In genomic region chr4:10157478-10158354, GRCh38 we compare ENCODE assay signal across 8 cellular contexts. TPM values are rescaled to one million over a fixed set of nuclear protein-coding genes. Genes with fewer than 3 reads are reported as not detected.
DNase-seq lines count a peak whose midpoint lies in the region; ATAC-seq and TF ChIP-seq lines count a peak whose summit lies in the region.

No MANE protein-coding gene starts in this region.

- no peaks in the 10 kb centered on the region for H3K4me1 Mint-ChIP-seq in Calu3 (ENCODE audit: low read depth, unreplicated experiment)

- DNase-seq in Calu3, result peak; percentile 54
- DNase-seq in NT2/D1 (ENCODE audit: low read depth, low spot score), result peak; percentile 69
- DNase-seq in activated T-helper 9 cell treated with anti-CD3 and anti-CD28 coated beads, Interleukin-2, amount 50 U/mL, for 16 hours (ENCODE audit: low read depth), result peak; percentile 8
- peak; percentile 19 to 53 (median 35) for DNase-seq in ovary
- no peak for DNase-seq in GF-D8 (lab: John Stamatoyannopoulos, UW)

- H3K27ac Mint-ChIP-seq in Calu3 (ENCODE audit: unreplicated experiment), result no peak overlapping the region

- no peaks in the 10 kb centered on the region for H3K4me1 ChIP-seq in NT2/D1 (ENCODE audit: insufficient read depth, insufficient read length)
- peaks cover 0 to 29% (median 0%) of the 10 kb centered on the region in 3 donors for H3K4me1 ChIP-seq in gastroesophageal sphincter
- no peaks in the 10 kb centered on the region for H3K4me1 ChIP-seq in ovary (ENCODE audit: insufficient read depth)

- peaks cover 22% of the 10 kb centered on the region for H3K27me3 Mint-ChIP-seq in Calu3 (ENCODE audit: unreplicated experiment)

- no peak for TF ChIP-seq POLR2A in gastroesophageal sphincter (IDR thresholded peaks at IDR 0.05)
- TF ChIP-seq POLR2A in ovary (IDR thresholded peaks at IDR 0.05), result no peak

- H3K4me3 Mint-ChIP-seq in Calu3 (ENCODE audit: low read depth, unreplicated experiment), result no peak overlapping the region

- H3K36me3 ChIP-seq in NT2/D1 (ENCODE audit: insufficient read depth, insufficient read length, low read length), result no peaks in the 10 kb centered on the region
- no peaks in the 10 kb centered on the region for H3K36me3 ChIP-seq in gastroesophageal sphincter
- no peaks in the 10 kb centered on the region for H3K36me3 ChIP-seq in ovary

- H3K27me3 ChIP-seq in NT2/D1 (ENCODE audit: insufficient read depth, insufficient read length), result no peaks in the 10 kb centered on the region
- H3K27me3 ChIP-seq in gastroesophageal sphincter, result no peaks in the 10 kb centered on the region
- no peaks in the 10 kb centered on the region for H3K27me3 ChIP-seq in ovary

- TF ChIP-seq EP300 in gastroesophageal sphincter (IDR thresholded peaks at IDR 0.05) (no peak), ovary (IDR thresholded peaks at IDR 0.05) (no peak)

- BruUV-seq in Calu3 (replicated peaks; lab: Mats Ljungman, UMichigan), result no TSS peak

- no peak overlapping the region for H3K9ac ChIP-seq in NT2/D1 (ENCODE audit: insufficient read length, low read depth)

- WGBS in gastroesophageal sphincter (ENCODE audit: low coverage in 1 of 2), 2 donors, result 0 to 34% methylated on average over 2 to 4 of the region's 9 CpGs
- WGBS in ovary, 3 donors, result 18 to 19% (median 18%) methylated on average over 9 of the region's 9 CpGs

- CTCF ChIA-PET in Calu3 (lab: Charles Lee), result interaction anchor here (0.6 to 1.8 kb wide), 9 partner anchors 9 to 416 kb away, joined by 3 to 7 read pairs (median 3); no protein-coding TSS in a partner anchor

- no peaks in the 10 kb centered on the region for H3K9me3 Mint-ChIP-seq in Calu3 (ENCODE audit: low read depth, unreplicated experiment)

- H3K36me3 Mint-ChIP-seq in Calu3 (ENCODE audit: insufficient read depth, unreplicated experiment), result no peaks in the 10 kb centered on the region

- TF ChIP-seq CTCF in Calu3 (IDR thresholded peaks at IDR 0.05; ENCODE audit: unreplicated experiment) (peak; percentile 29), gastroesophageal sphincter (IDR thresholded peaks at IDR 0.05) (peak; percentile 76 to 90 (median 89)), ovary (IDR thresholded peaks at IDR 0.05) (peak in 2 of 3 donors; percentile 44 to 48)

- H3K9me3 ChIP-seq in NT2/D1 (ENCODE audit: insufficient read depth, low read length) (no peaks in the 10 kb centered on the region), gastroesophageal sphincter (no peaks in the 10 kb centered on the region), ovary (no peaks in the 10 kb centered on the region)

- intact Hi-C loops in Calu3 (cut with micrococcal nuclease; ENCODE audit: unreplicated experiment), result loop anchor here (2.0 to 5.0 kb wide), 2 partner anchors 245 to 390 kb away; no protein-coding TSS in a partner anchor
- intact Hi-C loops in ovary (cut with DNase I), result loop anchor here in 2 of 4 donors (5.0 kb wide), 2 partner anchors 390 to 395 kb away; no protein-coding TSS in a partner anchor

- H3K4me3 ChIP-seq in NT2/D1 (ENCODE audit: insufficient read length, low read depth), result no peak overlapping the region
- H3K4me3 ChIP-seq in gastroesophageal sphincter, result no peak overlapping the region
- H3K4me3 ChIP-seq in ovary, result no peak overlapping the region

- ATAC-seq in GM19351 (IDR thresholded peaks at IDR 0.05; ENCODE audit: unreplicated experiment) (peak; percentile 88), HG03520 (IDR thresholded peaks at IDR 0.05; ENCODE audit: unreplicated experiment) (peak; percentile 59), gastroesophageal sphincter (peak; percentile 80)

- H3K27ac ChIP-seq in gastroesophageal sphincter (peak overlapping the region; percentile 66 to 78 (median 72)), ovary (no peak overlapping the region)

RNA-seq across cellular contexts. Expression of gene WDR1, which starts 41.1 kb away (rescaled TPM):
- total RNA-seq in Calu3 (2022), result 188 and 199 TPM in 2 replicates
- 100 to 1,000 TPM; 353 to 530 (median 419) TPM for total RNA-seq in gastroesophageal sphincter
- total RNA-seq in ovary, result 100 to 1,000 TPM in 5 of 7 donors, 10 to 100 TPM in 2; 67.2 to 352 (median 260) TPM
- 100 to 1,000 TPM; 140 to 351 TPM for polyA plus RNA-seq in ovary

Comparison
In these comparisons a context has a peak if more than half of its experiments do, and no peak if none do; other contexts are left out.
1. CTCF ChIP-seq: peak in every context shown above with its lines; median percentile 89 in gastroesophageal sphincter; 46 in ovary; 29 in Calu3.
2. H3K27ac ChIP-seq: peak in gastroesophageal sphincter (4 of 4); none in ovary (0 of 2).
3. Peak in every context shown above with its lines, with median percentiles within 50 percentile points of each other: ATAC-seq.